ENCODE assay signal across 8 cellular contexts in genomic region chr3:47522082-47522987, GRCh38. TPM values are rescaled to one million over a fixed set of nuclear protein-coding genes. Genes with fewer than 3 reads are reported as not detected.
A peak's percentile ranks its signal among the peaks of the same experiment; 100 is the strongest.
DNase-seq lines count a peak whose midpoint lies in the region; ATAC-seq and TF ChIP-seq lines count a peak whose summit lies in the region.

No MANE protein-coding gene starts in this region.

- no peaks in the 10 kb centered on the region for H3K4me1 ChIP-seq in right atrium auricular region

- no peak for ATAC-seq in HG03457 (IDR thresholded peaks at IDR 0.05; ENCODE audit: unreplicated experiment)

- H3K9me3 ChIP-seq in right atrium auricular region, result no peaks in the 10 kb centered on the region

- H3K27me3 ChIP-seq in H7 (ENCODE audit: control insufficient read depth, insufficient read depth, low read length), result peaks cover 9% of the 10 kb centered on the region
- H3K27me3 ChIP-seq in right atrium auricular region, result no peaks in the 10 kb centered on the region

- no peaks in the 10 kb centered on the region for H3K36me3 ChIP-seq in H7 (replicated peaks; ENCODE audit: control insufficient read depth, insufficient read depth, low read length)
- no peaks in the 10 kb centered on the region for H3K36me3 ChIP-seq in right atrium auricular region

- no peak overlapping the region for H3K27ac ChIP-seq in right atrium auricular region

- H3K4me3 ChIP-seq in H7 (ENCODE audit: insufficient read depth, low read depth, low read length) (no peak overlapping the region), right atrium auricular region (no peak overlapping the region), retinal pigment epithelial cell (ENCODE audit: low read length) (no peak overlapping the region)

- peak; percentile 91 for DNase-seq in COLO829 (ENCODE audit: low spot score)
- DNase-seq in H7, result peak; percentile 83
- peak; percentile 58 to 62 for DNase-seq in NCI-H187 (lab: John Stamatoyannopoulos, UW)
- DNase-seq in T-helper 1 cell, result peak; percentile 32 to 84 (median 58)
- peak; percentile 79 for DNase-seq in amniotic stem cell (lab: John Stamatoyannopoulos, UW)
- peak; percentile 80 for DNase-seq in right atrium auricular region (ENCODE audit: low spot score)
- DNase-seq in retinal pigment epithelial cell (ENCODE audit: low read depth), result peak; percentile 55

- TF ChIP-seq CTCF in right atrium auricular region (IDR thresholded peaks at IDR 0.05) (peak; percentile 73 to 90), retinal pigment epithelial cell (conservative IDR thresholded peaks at IDR 0.05; ENCODE audit: low read depth, low read length) (peak; percentile 91)

RNA-seq across cellular contexts. Expression of gene ELP6, which starts 8.8 kb away (rescaled TPM):
- total RNA-seq in H7 (2014; rRNA removed; shearing (Covaris generic)), result 63.5 and 77.6 TPM in 2 replicates
- 10 to 100 TPM; 14.9 to 16.7 TPM for total RNA-seq in right atrium auricular region

RNA-seq across cellular contexts. Expression of gene SCAP, which starts 46.6 kb away (rescaled TPM):
- total RNA-seq in H7 (2014; rRNA removed; shearing (Covaris generic)), result 104 and 112 TPM in 2 replicates
- total RNA-seq in right atrium auricular region, result 10 to 100 TPM; 46.5 to 57.3 TPM

RNA-seq across cellular contexts. Expression of gene CSPG5, which starts 56.3 kb away (rescaled TPM):
- 1.5 and 1.7 TPM in 2 replicates for total RNA-seq in H7 (2014; rRNA removed; shearing (Covaris generic))
- 1 to 10 TPM in 1 of 2 donors, not detected in 1; 2.6 TPM for total RNA-seq in right atrium auricular region
